In genomic region chr3:99637381-99638111, GRCh38 we compare ENCODE assay signal across 8 cellular contexts. TPM values are rescaled to one million over a fixed set of nuclear protein-coding genes. Genes with fewer than 3 reads are reported as not detected.
A peak's percentile ranks its signal among the peaks of the same experiment; 100 is the strongest.
DNase-seq lines count a peak whose midpoint lies in the region; ATAC-seq and TF ChIP-seq lines count a peak whose summit lies in the region.

No MANE protein-coding gene starts in this region.

- H3K4me1 Mint-ChIP-seq in activated CD4-positive, alpha-beta T cell treated with anti-CD3 and anti-CD28 coated beads, Interleukin-2, amount 10 ng/mL, durations not matched to agents 24 days and 14 days: peaks cover 11% of the 10 kb centered on the region

- peak overlapping the region; percentile 16 for H3K27ac Mint-ChIP-seq in activated CD4-positive, alpha-beta T cell treated with anti-CD3 and anti-CD28 coated beads, Interleukin-2, amount 10 ng/mL, durations not matched to agents 24 days and 14 days

- peaks cover 51% of the 10 kb centered on the region for H3K27me3 Mint-ChIP-seq in activated CD4-positive, alpha-beta T cell treated with anti-CD3 and anti-CD28 coated beads, Interleukin-2, amount 10 ng/mL, durations not matched to agents 24 days and 14 days

- H3K36me3 Mint-ChIP-seq in activated CD4-positive, alpha-beta T cell treated with anti-CD3 and anti-CD28 coated beads, Interleukin-2, amount 10 ng/mL, durations not matched to agents 24 days and 14 days (ENCODE audit: low read depth): no peaks in the 10 kb centered on the region

- WGBS in body of pancreas, 2 donors: 2 to 3% methylated on average over 22 of the region's 22 CpGs

- H3K27ac ChIP-seq in body of pancreas (no peak overlapping the region), subcutaneous abdominal adipose tissue (ENCODE audit: low read depth, low read length) (peak overlapping the region; percentile 88)

- H3K27me3 ChIP-seq in body of pancreas (peaks cover 0 to 5% of the 10 kb centered on the region in 2 donors), subcutaneous abdominal adipose tissue (ENCODE audit: control insufficient read depth in 5 of 5, insufficient read depth in 4 of 5, low read length in 5 of 5) (no peaks in the 10 kb centered on the region)

- H3K9me3 ChIP-seq in body of pancreas (no peaks in the 10 kb centered on the region), subcutaneous abdominal adipose tissue (ENCODE audit: control insufficient read depth in 5 of 5, low read length in 5 of 5) (no peaks in the 10 kb centered on the region)

- intact Hi-C loops in activated CD4-positive, alpha-beta T cell treated with anti-CD3 and anti-CD28 coated beads, Interleukin-2, amount 10 ng/mL, durations not matched to agents 24 days and 14 days (cut with micrococcal nuclease): no loop called here
- intact Hi-C loops in body of pancreas (cut with DNase I): no loop called here

- no peaks in the 10 kb centered on the region for H3K9me3 Mint-ChIP-seq in activated CD4-positive, alpha-beta T cell treated with anti-CD3 and anti-CD28 coated beads, Interleukin-2, amount 10 ng/mL, durations not matched to agents 24 days and 14 days

- no peak for TF ChIP-seq POLR2A in body of pancreas (IDR thresholded peaks at IDR 0.05)

- no peak for DNase-seq in activated CD4-positive, alpha-beta T cell treated with anti-CD3 and anti-CD28 coated beads, Interleukin-2, amount 10 ng/mL, durations not matched to agents 24 days and 14 days
- DNase-seq in activated CD4-positive, alpha-beta T cell treated with anti-CD3 and anti-CD28 coated beads, Interleukin-2, amount 50 U/mL, for 48 hours: no peak
- peak in 1 of 4 donors; percentile 8 for DNase-seq in body of pancreas
- peak; percentile 83 for DNase-seq in kidney glomerular epithelial cell (lab: John Stamatoyannopoulos, UW)
- no peak for DNase-seq in DMS79 treated with DMSO at 0.1 percent for 48 hours (lab: John Stamatoyannopoulos, UW)

- TF ChIP-seq CTCF in body of pancreas (IDR thresholded peaks at IDR 0.05): no peak

- H3K4me3 ChIP-seq in body of pancreas (no peak overlapping the region), subcutaneous abdominal adipose tissue (ENCODE audit: low read depth in 1 of 5, low read length in 5 of 5) (peak overlapping the region; percentile 69 to 95 (median 71))

- H3K4me3 Mint-ChIP-seq in activated CD4-positive, alpha-beta T cell treated with anti-CD3 and anti-CD28 coated beads, Interleukin-2, amount 10 ng/mL, durations not matched to agents 24 days and 14 days: peak overlapping the region; percentile 63

- peak; percentile 27 for ATAC-seq in body of pancreas
- no peak for ATAC-seq in activated CD4-positive, CD25-positive, alpha-beta regulatory T cell treated with anti-CD3 and anti-CD28 coated beads, Interleukin-2, amount 50 U/mL, for 24 hours
- ATAC-seq in GM21515 (IDR thresholded peaks at IDR 0.05; ENCODE audit: unreplicated experiment): no peak

- H3K4me1 ChIP-seq in body of pancreas (peaks cover 20% of the 10 kb centered on the region), subcutaneous abdominal adipose tissue (ENCODE audit: control insufficient read depth in 5 of 5, insufficient read depth in 5 of 5, low read length in 5 of 5) (peaks cover 0 to 34% (median 32%) of the 10 kb centered on the region in 5 donors)

- H3K9ac ChIP-seq in subcutaneous abdominal adipose tissue (ENCODE audit: low read length in 5 of 5): peak overlapping the region; percentile 22 to 87 (median 79)

- H3K36me3 ChIP-seq in body of pancreas (replicated peaks in 1 of 2; ENCODE audit: insufficient read depth in 1 of 2, low read depth in 2 of 2) (no peaks in the 10 kb centered on the region), subcutaneous abdominal adipose tissue (ENCODE audit: control insufficient read depth in 5 of 5, insufficient read depth in 5 of 5, low read length in 5 of 5) (no peaks in the 10 kb centered on the region)

RNA-seq across cellular contexts. Expression of gene COL8A1, which starts 0.8 kb away (rescaled TPM):
- total RNA-seq in activated CD4-positive, alpha-beta T cell treated with anti-CD3 and anti-CD28 coated beads, Interleukin-2, amount 10 ng/mL, durations not matched to agents 24 days and 14 days: 0.09 TPM in 1 of 2 replicates, not detected in the other
- 1 to 10 TPM in 1 of 2 donors, under 1 TPM in 1; 0.99 to 5.4 TPM for total RNA-seq in body of pancreas

Comparison
In these comparisons a context has a peak if more than half of its experiments do, and no peak if none do; other contexts are left out.
1. H3K4me3 ChIP-seq: peak in subcutaneous abdominal adipose tissue (5 of 5); none in body of pancreas (0 of 2).